ENCODE assay signal across 9 cellular contexts in the genomic region with DNA sequence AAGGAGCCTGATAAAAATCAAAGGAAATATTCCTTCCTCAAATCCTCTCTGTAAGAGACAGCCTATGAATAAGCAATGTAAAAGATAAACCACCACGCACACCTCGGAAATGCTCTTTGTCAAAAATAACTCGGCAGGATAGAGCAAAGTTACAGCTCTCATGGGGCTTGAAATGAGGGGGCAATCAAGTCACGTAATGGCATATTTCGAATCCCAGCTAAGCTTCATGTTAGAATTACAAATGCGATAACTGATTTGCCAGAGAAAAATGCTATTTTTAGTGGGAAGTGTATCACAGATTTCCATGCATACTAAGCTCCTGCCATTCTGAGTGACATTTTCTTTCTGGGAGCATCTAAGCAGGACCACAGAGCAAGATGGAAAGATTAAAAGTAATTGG. TPM values are rescaled to one million over a fixed set of nuclear protein-coding genes. Genes with fewer than 3 reads are reported as not detected.
"Had no signal": no experiment of that assay in that cellular context is flagged by ENCODE, and none has a peak within 500 bp of the region (broad histone marks: within the 10 kb centered on the region; RNA-seq: fewer than 3 reads in every experiment).

No MANE protein-coding gene starts in this region.

- H3K4me1 ChIP-seq: HAP-1 had no signal

- H3K27ac Mint-ChIP-seq: GM23338, HFFc6, IgD-negative memory B cell had no signal

- H3K4me1 Mint-ChIP-seq: GM23338 had no signal

- H3K4me3 Mint-ChIP-seq: GM23338, HFFc6, IgD-negative memory B cell had no signal

- H3K9me3 ChIP-seq: HAP-1 had no signal

- H3K9me3 Mint-ChIP-seq: GM23338, HFFc6 had no signal

- H3K4me2 ChIP-seq: GM23338 had no signal

- H3K36me3 Mint-ChIP-seq: IgD-negative memory B cell had no signal

- ATAC-seq: GM23338, HCT116, HepG2 had no signal

- DNase-seq: HFFc6, KBM-7 had no signal

- H3K4me3 ChIP-seq: GM23338, HAP-1 had no signal

- H2AFZ ChIP-seq: GM23338 had no signal

- H3K27me3 Mint-ChIP-seq: IgD-negative memory B cell had no signal

- H3K27ac ChIP-seq: HL-60 had no signal

- H3K36me3 ChIP-seq: HAP-1 had no signal

RNA-seq across cellular contexts. Expression of a gene that starts 49.4 kb away (rescaled TPM):
- total RNA-seq: HepG2, HT1080 had no signal
- polyA plus RNA-seq: HepG2 had no signal
